Comparison of ENCODE assay signal across 9 cellular contexts in genomic region chr1:147072371-147073061, GRCh38.
DNase-seq lines count a peak whose midpoint lies in the region; TF ChIP-seq lines count a peak whose summit lies in the region.
"Had no signal": no experiment of that assay in that cellular context is flagged by ENCODE, and none has a peak within 500 bp of the region (broad histone marks: within the 10 kb centered on the region; RNA-seq: fewer than 3 reads in every experiment).

No MANE protein-coding gene starts in this region.

- H3K23me2 ChIP-seq in H9 (ENCODE audit: insufficient read length, low read depth, low read length, poor library complexity, severe bottlenecking): peaks cover 6% of the 10 kb centered on the region

- H2BK5ac ChIP-seq in H9 (ENCODE audit: insufficient read length, low read length): no peak overlapping the region

- WGBS in H9 (ENCODE audit: extremely low coverage, insufficient read length, low lambda C conversion rate): no CpG with 5 or more reads among the region's 40 CpGs
- WGBS in lower leg skin, 2 donors: 5 to 7% methylated on average over 38 to 40 of the region's 40 CpGs

- intact Hi-C loops in activated T-helper 2 cell treated with anti-CD3 and anti-CD28 coated beads, Interferon-gamma antibody, Interleukin-2, Interleukin-4, amounts not matched to agents 10 μg/mL and 5 μg/mL and 100 μg/mL, durations not matched to agents 14 hours and 24 hours and 36 hours (cut with micrococcal nuclease): no loop called here
- intact Hi-C loops in lower leg skin (cut with DNase I; ENCODE audit: low total_unique reads): no loop called here

- H3K23ac ChIP-seq in H9 (ENCODE audit: insufficient read length, low read depth, low read length): no peak overlapping the region

- H3K27me3 ChIP-seq in H9 (ENCODE audit: insufficient read depth, low read length) (peaks cover 40% of the 10 kb centered on the region; the same call in 1 of the 2 replicates), skeletal muscle tissue (ENCODE audit: control insufficient read depth in 3 of 3, insufficient read depth in 3 of 3, low read length in 3 of 3) (peaks cover 52 to 62% (median 62%) of the 10 kb centered on the region in 3 donors)

- peak overlapping the region in 1 of 3 experiments; percentile 46; a peak in 1 of 7 replicates for H3K27ac Mint-ChIP-seq in H9
- H3K27ac Mint-ChIP-seq in activated T-helper 2 cell treated with anti-CD3 and anti-CD28 coated beads, Interferon-gamma antibody, Interleukin-2, Interleukin-4, amounts not matched to agents 10 μg/mL and 5 μg/mL and 100 μg/mL, durations not matched to agents 14 hours and 24 hours and 36 hours: no peak overlapping the region

- no peaks in the 10 kb centered on the region for H3K79me1 ChIP-seq in H9 (ENCODE audit: insufficient read depth, low read depth, low read length, poor library complexity, severe bottlenecking)

- H4K5ac ChIP-seq in H9 (ENCODE audit: insufficient read length, low read depth, low read length): no peak overlapping the region

- no peak overlapping the region for H2BK12ac ChIP-seq in H9 (ENCODE audit: insufficient read length, low read depth, low read length)

- H3K4me3 Mint-ChIP-seq in H9: peak overlapping the region; percentile 82 to 83
- H3K4me3 Mint-ChIP-seq in activated T-helper 2 cell treated with anti-CD3 and anti-CD28 coated beads, Interferon-gamma antibody, Interleukin-2, Interleukin-4, amounts not matched to agents 10 μg/mL and 5 μg/mL and 100 μg/mL, durations not matched to agents 14 hours and 24 hours and 36 hours (ENCODE audit: low read depth): peak overlapping the region; percentile 66

- peaks cover 0 to 2% (median 0%) of the 10 kb centered on the region in 3 experiments; a peak in 1 of 7 replicates for H3K36me3 Mint-ChIP-seq in H9 (ENCODE audit: insufficient read depth in 1 of 3, low read depth in 3 of 3)
- peaks cover 2% of the 10 kb centered on the region for H3K36me3 Mint-ChIP-seq in activated T-helper 2 cell treated with anti-CD3 and anti-CD28 coated beads, Interferon-gamma antibody, Interleukin-2, Interleukin-4, amounts not matched to agents 10 μg/mL and 5 μg/mL and 100 μg/mL, durations not matched to agents 14 hours and 24 hours and 36 hours (ENCODE audit: low read depth)

- H3K4ac ChIP-seq in H9 (ENCODE audit: low read depth, low read length): no peak overlapping the region

- peaks cover 3% of the 10 kb centered on the region for H4K20me1 ChIP-seq in H9 (ENCODE audit: control insufficient read depth, insufficient read depth, insufficient read length)

- no peak overlapping the region for H3K56ac ChIP-seq in H9 (ENCODE audit: insufficient read length, low read depth, low read length)

- H2BK120ac ChIP-seq in H9 (ENCODE audit: low read depth, low read length, poor library complexity, severe bottlenecking): no peak overlapping the region

- no peak for TF ChIP-seq POLR2A in lower leg skin (IDR thresholded peaks at IDR 0.05)

- H2AK5ac ChIP-seq in H9 (ENCODE audit: insufficient read length, low read length): no peak overlapping the region

- peak overlapping the region; percentile 58 for H3K4me3 ChIP-seq in iPS-18c (ENCODE audit: insufficient read depth, low read depth, low read length)
- peak overlapping the region; percentile 38 to 51 (median 41) for H3K4me3 ChIP-seq in skeletal muscle tissue (ENCODE audit: low read length in 3 of 3)
- H3K4me3 ChIP-seq in lower leg skin (ENCODE audit: low read depth, poor library complexity, severe bottlenecking): no peak overlapping the region
- H3K4me3 ChIP-seq: SK-N-MC had no signal

- H2BK15ac ChIP-seq in H9 (ENCODE audit: low read depth, low read length): no peak overlapping the region

- peaks cover 7 to 12% of the 10 kb centered on the region in 2 experiments for H3K4me1 Mint-ChIP-seq in H9
- H3K4me1 Mint-ChIP-seq in activated T-helper 2 cell treated with anti-CD3 and anti-CD28 coated beads, Interferon-gamma antibody, Interleukin-2, Interleukin-4, amounts not matched to agents 10 μg/mL and 5 μg/mL and 100 μg/mL, durations not matched to agents 14 hours and 24 hours and 36 hours (ENCODE audit: low read depth): peaks cover 12% of the 10 kb centered on the region

- no peak overlapping the region for H4K8ac ChIP-seq in H9 (replicated peaks; ENCODE audit: insufficient read length, low read depth, low read length)

- no peak overlapping the region for H2AFZ ChIP-seq in H9 (ENCODE audit: low read length)

- H3K18ac ChIP-seq in H9 (ENCODE audit: insufficient read length, low read depth, low read length): peak overlapping the region; percentile 21

- no peak overlapping the region for H3T11ph ChIP-seq in H9 (ENCODE audit: low read length)

- H4K91ac ChIP-seq in H9 (ENCODE audit: insufficient read length, low read depth, low read length): no peak overlapping the region

- DNase-seq in H9 (peak; percentile 61), nucleus accumbens (lab: John Stamatoyannopoulos, UW) (no peak), lower leg skin (ENCODE audit: low spot score in 2 of 2) (no peak), HPDE6-E6E7 (ENCODE audit: extremely low spot score) (no peak)
- no peak for DNase-seq in activated T-helper 2 cell treated with anti-CD3 and anti-CD28 coated beads, Interferon-gamma antibody, Interleukin-2, Interleukin-4, amounts not matched to agents 10 μg/mL and 5 μg/mL and 100 μg/mL, durations not matched to agents 14 hours and 24 hours and 36 hours (ENCODE audit: low spot score)
- no peak for DNase-seq in activated effector memory CD4-positive, alpha-beta T cell treated with anti-CD3 and anti-CD28 coated beads, Interleukin-2, amount 50 U/mL, for 16 hours

- H2BK20ac ChIP-seq in H9 (ENCODE audit: low read depth, low read length, poor library complexity, severe bottlenecking): no peak overlapping the region

- no peaks in the 10 kb centered on the region for H3K9me3 Mint-ChIP-seq in H9
- no peaks in the 10 kb centered on the region for H3K9me3 Mint-ChIP-seq in activated T-helper 2 cell treated with anti-CD3 and anti-CD28 coated beads, Interferon-gamma antibody, Interleukin-2, Interleukin-4, amounts not matched to agents 10 μg/mL and 5 μg/mL and 100 μg/mL, durations not matched to agents 14 hours and 24 hours and 36 hours

- H3K36me3 ChIP-seq in skeletal muscle tissue (ENCODE audit: control insufficient read depth in 3 of 3, insufficient read depth in 3 of 3, low read length in 3 of 3): no peaks in the 10 kb centered on the region

- H3K27me3 Mint-ChIP-seq in H9 (ENCODE audit: low read depth): peaks cover 79% of the 10 kb centered on the region
- H3K27me3 Mint-ChIP-seq in activated T-helper 2 cell treated with anti-CD3 and anti-CD28 coated beads, Interferon-gamma antibody, Interleukin-2, Interleukin-4, amounts not matched to agents 10 μg/mL and 5 μg/mL and 100 μg/mL, durations not matched to agents 14 hours and 24 hours and 36 hours (ENCODE audit: low read depth): peaks cover 72% of the 10 kb centered on the region

- H3K27ac ChIP-seq in H9 (ENCODE audit: insufficient read length, low read depth, low read length) (no peak overlapping the region), skeletal muscle tissue (ENCODE audit: low read depth, low read length) (no peak overlapping the region)
- H3K27ac ChIP-seq: SK-N-MC had no signal

- H3K4me1 ChIP-seq in H9 (ENCODE audit: insufficient read depth, low read length) (no peaks in the 10 kb centered on the region), skeletal muscle tissue (ENCODE audit: control insufficient read depth in 3 of 3, insufficient read depth in 3 of 3, low read length in 3 of 3) (peaks cover 0 to 3% (median 0%) of the 10 kb centered on the region in 3 donors)

- TF ChIP-seq CTCF in H9 (conservative IDR thresholded peaks at IDR 0.05) (no peak), lower leg skin (IDR thresholded peaks at IDR 0.05) (no peak)

- no peaks in the 10 kb centered on the region for H3K79me2 ChIP-seq in H9 (ENCODE audit: insufficient read depth, low read length)

- H3K9ac ChIP-seq in H9 (ENCODE audit: extremely low read depth, insufficient read length, low read length): no peak overlapping the region
- no peak overlapping the region for H3K9ac ChIP-seq in skeletal muscle tissue (ENCODE audit: low read depth in 1 of 3, low read length in 3 of 3)

- H3K9me3 ChIP-seq in H9 (ENCODE audit: control insufficient read depth, low read depth, low read length) (no peaks in the 10 kb centered on the region), iPS-18c (ENCODE audit: control insufficient read depth, insufficient read depth, low read length) (peaks cover 2% of the 10 kb centered on the region), skeletal muscle tissue (ENCODE audit: control insufficient read depth in 3 of 3, low read length in 3 of 3) (peaks cover 0 to 2% (median 0%) of the 10 kb centered on the region in 3 donors)

- H3K14ac ChIP-seq in H9 (ENCODE audit: insufficient read depth, low read length): peak overlapping the region; percentile 55; the same call in 1 of the 2 replicates

- H3K4me2 ChIP-seq in H9 (ENCODE audit: insufficient read depth, insufficient read length, low read length): peak overlapping the region; percentile 67
